Comparison of ENCODE assay signal across 17 cellular contexts in the genomic region with DNA sequence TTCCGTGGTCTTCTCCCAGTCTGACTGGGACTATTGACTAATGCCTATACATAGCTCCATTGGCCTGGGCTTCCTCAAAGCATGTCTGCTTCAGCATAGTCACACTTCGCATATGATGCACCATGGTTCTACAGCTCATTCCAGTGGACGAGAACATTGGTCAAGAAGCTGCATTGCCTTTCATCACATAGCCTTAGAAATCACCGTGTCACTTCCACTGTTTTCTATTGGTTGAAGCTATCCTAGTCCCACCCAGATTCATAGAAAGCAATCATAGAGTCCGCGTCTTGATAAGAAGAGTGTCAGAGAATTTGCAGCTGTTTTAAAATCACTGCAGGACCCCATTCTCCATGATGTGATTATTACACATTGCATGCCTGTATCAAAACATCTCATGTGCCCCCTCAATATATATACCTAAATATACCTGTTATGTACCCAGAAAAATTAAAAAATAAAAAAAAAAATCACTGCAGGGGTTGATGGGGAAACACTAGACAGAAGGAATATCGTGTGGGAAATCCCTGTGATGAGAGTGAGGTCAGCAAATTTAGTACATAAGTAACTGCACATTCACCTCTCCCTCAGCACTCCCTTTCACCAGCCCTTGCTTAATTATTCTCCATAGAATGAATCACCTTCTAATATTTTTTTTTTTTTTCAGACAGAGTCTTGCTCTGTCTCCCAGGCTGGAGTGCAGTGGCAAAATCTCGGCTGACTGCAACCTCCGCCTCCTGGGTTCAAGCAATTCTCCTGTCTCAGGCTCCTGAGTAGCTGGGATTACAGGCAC. TPM values are rescaled to one million over a fixed set of nuclear protein-coding genes. Genes with fewer than 3 reads are reported as not detected.
DNase-seq lines count a peak whose midpoint lies in the region; ATAC-seq, FAIRE-seq and TF ChIP-seq lines count a peak whose summit lies in the region.
"Had no signal": no experiment of that assay in that cellular context is flagged by ENCODE, and none has a peak within 500 bp of the region (broad histone marks: within the 10 kb centered on the region; RNA-seq: fewer than 3 reads in every experiment).

No MANE protein-coding gene starts in this region.

- H3K4me1 ChIP-seq in Peyer's patch (peaks cover 0 to 15% (median 5%) of the 10 kb centered on the region in 4 donors), uterus (peaks cover 0 to 6% of the 10 kb centered on the region in 2 donors)

- in situ Hi-C loops in Caki2 (cut with HindIII; ENCODE audit: low pct_unique_long_range_greater_than_20kb, low sequenced_read_pairs): no loop called here

- H3K27me3 ChIP-seq in bronchial epithelial cell (ENCODE audit: control insufficient read depth, insufficient read depth, low read length) (no peaks in the 10 kb centered on the region), Peyer's patch (no peaks in the 10 kb centered on the region), uterus (no peaks in the 10 kb centered on the region)
- H3K27me3 ChIP-seq: body of pancreas had no signal

- FAIRE-seq in bronchial epithelial cell (lab: Jason Lieb, UNC): no peak

- H3K27ac ChIP-seq in Peyer's patch (no peak overlapping the region), uterus (no peak overlapping the region)
- H3K27ac ChIP-seq: body of pancreas had no signal

- intact Hi-C loops in uterus (cut with DNase I; ENCODE audit: low total_unique reads): no loop called here

- H3K36me3 ChIP-seq in bronchial epithelial cell (ENCODE audit: control insufficient read depth, insufficient read depth, low read length): peaks cover 4% of the 10 kb centered on the region
- no peaks in the 10 kb centered on the region for H3K36me3 ChIP-seq in Peyer's patch
- no peaks in the 10 kb centered on the region for H3K36me3 ChIP-seq in uterus

- no peak for TF ChIP-seq POLR2A in Peyer's patch (IDR thresholded peaks at IDR 0.05)
- TF ChIP-seq POLR2A in uterus (IDR thresholded peaks at IDR 0.05): no peak

- H3K4me3 ChIP-seq in bronchial epithelial cell (ENCODE audit: low read depth, low read length) (no peak overlapping the region), Peyer's patch (no peak overlapping the region), uterus (no peak overlapping the region)
- H3K4me3 ChIP-seq: body of pancreas, lung had no signal

- DNase-seq in Caki2 (ENCODE audit: low read depth) (peak; percentile 88), M059J (ENCODE audit: low read depth) (peak; percentile 32), bronchial epithelial cell (ENCODE audit: low read depth) (peak; percentile 72), kidney glomerular epithelial cell (lab: John Stamatoyannopoulos, UW) (peak; percentile 91), Peyer's patch (no peak), uterus (no peak)
- DNase-seq: activated CD4-positive, alpha-beta T cell treated with anti-CD3 and anti-CD28 coated beads, Interleukin-2, amount 50 U/mL, for 48 hours; activated naive CD4-positive, alpha-beta T cell treated with anti-CD3 and anti-CD28 coated beads, Interleukin-2, amount 50 U/mL, for 16 hours; body of pancreas; head of caudate nucleus; naive B cell; NCI-H345; SIG-M5; WERI-Rb-1 had no signal

- TF ChIP-seq CTCF in bronchial epithelial cell (IDR thresholded peaks at IDR 0.05; ENCODE audit: insufficient read depth, low read length, severe bottlenecking) (no peak), Peyer's patch (IDR thresholded peaks at IDR 0.05) (no peak), uterus (IDR thresholded peaks at IDR 0.05) (no peak)

- ATAC-seq in HG03175 (IDR thresholded peaks at IDR 0.05; ENCODE audit: unreplicated experiment): no peak
- ATAC-seq: body of pancreas had no signal

- H3K9me3 ChIP-seq in Peyer's patch (no peaks in the 10 kb centered on the region), uterus (no peaks in the 10 kb centered on the region)
- H3K9me3 ChIP-seq: body of pancreas had no signal

RNA-seq across cellular contexts. Expression of a gene that starts 2.1 kb away (rescaled TPM):
- total RNA-seq in Caki2 (2014; rRNA removed; shearing (Covaris generic); ENCODE audit: low replicate concordance): 2.2 and 3.5 TPM in 2 replicates
- 1.5 and 4.2 TPM in 2 replicates for total RNA-seq in M059J (2014; rRNA removed; shearing (Covaris generic))
- total RNA-seq in bronchial epithelial cell: under 0.01 TPM in 1 of 2 replicates, not detected in the other
- 100 to 1,000 TPM in 1 of 4 donors, 10 to 100 TPM in 2, 1 to 10 TPM in 1; 8.6 to 166 (median 20.0) TPM for total RNA-seq in Peyer's patch
- total RNA-seq in uterus: 10 to 100 TPM in 2 of 4 donors, 1 to 10 TPM in 1, under 1 TPM in 1; 0.26 to 43.4 (median 8.9) TPM

RNA-seq across cellular contexts. Expression of a gene that starts 15.2 kb away (rescaled TPM):
- total RNA-seq in Caki2 (2014; rRNA removed; shearing (Covaris generic); ENCODE audit: low replicate concordance): 8.0 and 9.8 TPM in 2 replicates
- 5.9 and 7.4 TPM in 2 replicates for total RNA-seq in M059J (2014; rRNA removed; shearing (Covaris generic))
- 1.3 and 2.6 TPM in 2 replicates for total RNA-seq in bronchial epithelial cell
- 10 to 100 TPM in 3 of 4 donors, 1 to 10 TPM in 1; 6.0 to 36.8 (median 27.2) TPM for total RNA-seq in Peyer's patch
- total RNA-seq in uterus: 10 to 100 TPM in 1 of 4 donors, 1 to 10 TPM in 3; 1.0 to 52.6 (median 4.1) TPM

RNA-seq across cellular contexts. Expression of a gene that starts 16.4 kb away (rescaled TPM):
- not detected in 2 replicates for total RNA-seq in Caki2 (2014; rRNA removed; shearing (Covaris generic); ENCODE audit: low replicate concordance)
- 0.39 and 0.47 TPM in 2 replicates for total RNA-seq in M059J (2014; rRNA removed; shearing (Covaris generic))
- total RNA-seq in bronchial epithelial cell (0.13 and 1.3 TPM in 2 replicates), Peyer's patch (10 to 100 TPM in 2 of 4 donors, 1 to 10 TPM in 2; 9.2 to 19.8 (median 13.6) TPM), uterus (100 to 1,000 TPM in 3 of 4 donors, 10 to 100 TPM in 1; 24.5 to 217 (median 134) TPM)
- total RNA-seq: HT1080 had no signal

RNA-seq across cellular contexts. Expression of a gene that starts 24.8 kb away (rescaled TPM):
- 7.4 and 15.5 TPM in 2 replicates for total RNA-seq in Caki2 (2014; rRNA removed; shearing (Covaris generic); ENCODE audit: low replicate concordance)
- total RNA-seq in M059J (2014; rRNA removed; shearing (Covaris generic)): 4.3 and 12.2 TPM in 2 replicates
- 5.3 and 7.0 TPM in 2 replicates for total RNA-seq in bronchial epithelial cell
- total RNA-seq in Peyer's patch: 10 to 100 TPM; 11.6 to 30.5 (median 20.2) TPM
- total RNA-seq in uterus: 10 to 100 TPM in 3 of 4 donors, 1 to 10 TPM in 1; 6.8 to 31.6 (median 16.9) TPM

RNA-seq across cellular contexts. Expression of a gene that starts 27.8 kb away (rescaled TPM):
- total RNA-seq in Caki2 (2014; rRNA removed; shearing (Covaris generic); ENCODE audit: low replicate concordance): 151 and 186 TPM in 2 replicates
- 90.5 and 108 TPM in 2 replicates for total RNA-seq in M059J (2014; rRNA removed; shearing (Covaris generic))
- total RNA-seq in bronchial epithelial cell: 7.9 and 21.5 TPM in 2 replicates
- total RNA-seq in Peyer's patch: 10 to 100 TPM in 3 of 4 donors, 1 to 10 TPM in 1; 8.3 to 48.2 (median 40.6) TPM
- 10 to 100 TPM in 3 of 4 donors, 1 to 10 TPM in 1; 5.3 to 37.3 (median 18.8) TPM for total RNA-seq in uterus

Comparison
In these comparisons a context has a peak if more than half of its experiments do, and no peak if none do; other contexts are left out.
1. DNase-seq: peak in Caki2 (single experiment), M059J (single experiment), bronchial epithelial cell (single experiment) and kidney glomerular epithelial cell (single experiment); none in Peyer's patch (0 of 3) and uterus (0 of 2).